ENCODE assay signal across 8 cellular contexts in the genomic region with DNA sequence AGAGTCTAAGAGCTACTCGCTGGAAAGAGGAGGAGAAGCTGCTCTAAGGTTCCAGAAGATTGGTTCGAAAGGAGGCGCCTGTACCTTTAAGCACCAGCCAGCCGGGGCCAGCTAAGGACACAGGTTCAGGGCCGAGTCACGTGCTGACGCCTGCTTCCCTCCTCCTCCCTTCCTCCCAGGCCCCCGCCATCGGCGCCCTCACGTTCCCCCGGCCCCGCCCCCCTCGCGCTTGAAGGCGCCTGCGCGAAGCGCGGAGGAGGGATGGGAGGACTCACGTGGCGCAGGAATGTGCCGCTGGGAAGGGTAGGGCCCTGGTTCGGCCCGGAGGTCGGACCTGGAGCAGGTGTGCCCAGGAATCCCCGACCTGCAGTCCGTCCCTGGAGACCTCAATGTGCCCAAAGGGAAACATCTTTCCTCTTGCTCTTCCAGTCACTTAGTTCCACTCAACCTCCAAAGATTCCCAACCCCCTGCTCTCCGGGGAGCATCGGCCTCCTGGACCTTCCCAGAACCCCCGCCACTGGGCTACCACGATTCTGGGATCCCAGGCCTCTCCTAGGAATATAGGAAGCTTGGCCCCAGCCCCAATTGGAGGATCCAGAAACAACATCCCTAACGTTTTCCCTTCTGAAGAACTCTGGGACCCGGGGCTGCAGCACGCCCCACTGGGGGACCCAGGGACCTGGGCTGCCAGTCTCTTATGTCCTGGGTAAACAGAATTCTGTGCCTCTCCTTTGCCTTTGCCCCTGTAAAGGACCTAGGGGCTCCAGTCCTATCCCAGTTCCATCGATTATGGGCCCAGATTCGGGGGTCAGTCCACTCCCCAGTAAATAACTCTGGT. TPM values are rescaled to one million over a fixed set of nuclear protein-coding genes. Genes with fewer than 3 reads are reported as not detected.
DNase-seq lines count a peak whose midpoint lies in the region; ATAC-seq, FAIRE-seq and TF ChIP-seq lines count a peak whose summit lies in the region.

No MANE protein-coding gene starts in this region.

- H3K4me3 Mint-ChIP-seq in activated T-cell treated with anti-CD3 and anti-CD28 coated beads, Interleukin-2, amount 50 U/mL, for 4 hours = peak overlapping the region; percentile 77

- in situ Hi-C loops in Panc1 (cut with HindIII; ENCODE audit: low pct_unique_long_range_greater_than_20kb, low sequenced_read_pairs) = no loop called here

- H3K9me3 ChIP-seq in Panc1 (ENCODE audit: control insufficient read depth, insufficient read depth, low read depth, low read length) = no peaks in the 10 kb centered on the region
- no peaks in the 10 kb centered on the region for H3K9me3 ChIP-seq in mucosa of stomach (ENCODE audit: control insufficient read depth, low read length)

- H3K9ac ChIP-seq in KMS-11 (peak overlapping the region; percentile 34; the same call in 1 of the 2 replicates), mucosa of stomach (ENCODE audit: low read length) (peak overlapping the region; percentile 49)

- intact Hi-C loops in Panc1 (cut with micrococcal nuclease; ENCODE audit: unreplicated experiment) = no loop called here

- DNase-seq in AG09309 (ENCODE audit: low read depth) (peak; percentile 80), GM19239 (ENCODE audit: insufficient read length, low spot score) (peak; percentile 80), Panc1 (ENCODE audit: low read depth, low spot score) (no peak), erythroblast (lab: John Stamatoyannopoulos, UW) (peak; percentile 97 to 98)
- DNase-seq in activated T-cell treated with anti-CD3 and anti-CD28 coated beads, Interleukin-2, amount 50 U/mL, for 4 hours = peak; percentile 90
- peak; percentile 82 to 85 for DNase-seq in stimulated activated CD8-positive, alpha-beta memory T cell treated with anti-CD3 and anti-CD28 coated beads, Interleukin-4, amount 100 ng/mL, for 4 hours (ENCODE audit: low read depth in 2 of 2, low spot score in 1 of 2)

- H3K79me2 ChIP-seq in KMS-11 (ENCODE audit: insufficient read depth, low read depth) = no peaks in the 10 kb centered on the region

- peak overlapping the region; percentile 92 for H3K4me2 ChIP-seq in KMS-11

- no peak for TF ChIP-seq CTCF in AG09309 (IDR thresholded peaks at IDR 0.05; ENCODE audit: control insufficient read depth, insufficient read depth, low read depth, low read length, missing control alignments)
- no peak for TF ChIP-seq CTCF in KMS-11 (conservative IDR thresholded peaks at IDR 0.05; ENCODE audit: low read depth, low read length)
- no peak for TF ChIP-seq CTCF in Panc1 (IDR thresholded peaks at IDR 0.05)

- POLR2A ChIA-PET in Panc1 (lab: Charles Lee) = no interaction called here

- peaks cover 46% of the 10 kb centered on the region for H3K4me1 ChIP-seq in KMS-11 (ENCODE audit: low read depth, poor library complexity, severe bottlenecking)
- H3K4me1 ChIP-seq in Panc1 (ENCODE audit: control insufficient read depth, insufficient read depth, low read length) = peaks cover 28% of the 10 kb centered on the region
- H3K4me1 ChIP-seq in mucosa of stomach (ENCODE audit: control insufficient read depth, insufficient read depth, low read length) = peaks cover 63% of the 10 kb centered on the region

- peaks cover 51% of the 10 kb centered on the region for H3K4me1 Mint-ChIP-seq in activated T-cell treated with anti-CD3 and anti-CD28 coated beads, Interleukin-2, amount 50 U/mL, for 4 hours (ENCODE audit: low read depth)

- no peaks in the 10 kb centered on the region for H3K9me3 Mint-ChIP-seq in activated T-cell treated with anti-CD3 and anti-CD28 coated beads, Interleukin-2, amount 50 U/mL, for 4 hours

- H3K36me3 Mint-ChIP-seq in activated T-cell treated with anti-CD3 and anti-CD28 coated beads, Interleukin-2, amount 50 U/mL, for 4 hours (ENCODE audit: insufficient read depth) = peaks cover 12% of the 10 kb centered on the region

- peak overlapping the region; percentile 62 for H3K27ac ChIP-seq in KMS-11
- peak overlapping the region; percentile 96 for H3K27ac ChIP-seq in Panc1 (ENCODE audit: low read length)

- CTCF ChIA-PET in Panc1 (lab: Charles Lee) = no interaction called here

- H3K27me3 ChIP-seq in KMS-11 (ENCODE audit: insufficient read depth, low read depth) (no peaks in the 10 kb centered on the region), Panc1 (ENCODE audit: control insufficient read depth, insufficient read depth, low read length) (no peaks in the 10 kb centered on the region), mucosa of stomach (ENCODE audit: control insufficient read depth, insufficient read depth, low read length) (no peaks in the 10 kb centered on the region)

- peak; percentile 53 for ATAC-seq in Panc1
- ATAC-seq in activated T-cell treated with anti-CD3 and anti-CD28 coated beads, Interleukin-2, amount 50 U/mL, for 4 hours = peak; percentile 36 to 39

- H3K4me3 ChIP-seq in AG09309 (ENCODE audit: control insufficient read depth, low read depth, low read length) = peak overlapping the region; percentile 27
- no peak overlapping the region for H3K4me3 ChIP-seq in KMS-11 (IDR thresholded peaks at IDR 0.05; ENCODE audit: insufficient read depth, low read depth, low read length)
- peak overlapping the region; percentile 22 to 52 for H3K4me3 ChIP-seq in Panc1 (ENCODE audit: low read depth in 2 of 2, low read length in 2 of 2)
- peak overlapping the region; percentile 12 for H3K4me3 ChIP-seq in mucosa of stomach (ENCODE audit: low read length)

- H3K36me3 ChIP-seq in KMS-11 (ENCODE audit: insufficient read depth) (no peaks in the 10 kb centered on the region), Panc1 (ENCODE audit: control insufficient read depth, insufficient read depth, low read length) (no peaks in the 10 kb centered on the region; the same call in 1 of the 2 replicates), mucosa of stomach (ENCODE audit: control insufficient read depth, insufficient read depth, low read length) (peaks cover 3% of the 10 kb centered on the region)

- H4K20me1 ChIP-seq in KMS-11 (ENCODE audit: insufficient read depth) = no peaks in the 10 kb centered on the region

- FAIRE-seq in GM19239 (lab: Jason Lieb, UNC) = peak; percentile 98

- TF ChIP-seq POLR2A in erythroblast (IDR thresholded peaks at IDR 0.05; ENCODE audit: low read length) = peak; percentile 50

- peak overlapping the region; percentile 55; the same call in 1 of the 2 replicates for H2AFZ ChIP-seq in KMS-11 (ENCODE audit: low read depth)

- no peaks in the 10 kb centered on the region for H3K27me3 Mint-ChIP-seq in activated T-cell treated with anti-CD3 and anti-CD28 coated beads, Interleukin-2, amount 50 U/mL, for 4 hours (ENCODE audit: low read depth)

- BruUV-seq in Panc1 (replicated peaks; lab: Mats Ljungman, UMichigan) = no TSS peak

RNA-seq across cellular contexts. Expression of a gene that starts 2.5 kb away (rescaled TPM):
- total RNA-seq in Panc1 (2021; ENCODE audit: unreplicated experiment) = 7.4 TPM
- polyA plus RNA-seq in Panc1 (2012; ENCODE audit: insufficient read length) = 10.4 TPM
- 10 to 100 TPM in 2 of 3 donors, 1 to 10 TPM in 1; 6.7 to 12.3 (median 11.2) TPM for total RNA-seq in activated T-cell treated with anti-CD3 and anti-CD28 coated beads, Interleukin-2, amount 50 U/mL, for 4 hours

RNA-seq across cellular contexts. Expression of a gene that starts 11.3 kb away (rescaled TPM):
- total RNA-seq in Panc1 (2021; ENCODE audit: unreplicated experiment) = 12.6 TPM
- polyA plus RNA-seq in Panc1 (2012; ENCODE audit: insufficient read length) = 18.7 TPM
- total RNA-seq in activated T-cell treated with anti-CD3 and anti-CD28 coated beads, Interleukin-2, amount 50 U/mL, for 4 hours = 10 to 100 TPM in 1 of 3 donors, 1 to 10 TPM in 2; 8.8 to 11.6 (median 9.1) TPM

RNA-seq across cellular contexts. Expression of a gene that starts 15.3 kb away (rescaled TPM):
- total RNA-seq in Panc1 (2021; ENCODE audit: unreplicated experiment) = 19.5 TPM
- polyA plus RNA-seq in Panc1 (2012; ENCODE audit: insufficient read length) = 20.0 TPM
- 10 to 100 TPM; 39.8 to 43.1 (median 40.6) TPM for total RNA-seq in activated T-cell treated with anti-CD3 and anti-CD28 coated beads, Interleukin-2, amount 50 U/mL, for 4 hours

RNA-seq across cellular contexts. Expression of a gene that starts 15.7 kb away (rescaled TPM):
- 670 TPM for total RNA-seq in Panc1 (2021; ENCODE audit: unreplicated experiment)
- polyA plus RNA-seq in Panc1 (2012; ENCODE audit: insufficient read length) = 1,127 TPM
- 1,000 to 10,000 TPM; 2,406 to 2,595 (median 2,478) TPM for total RNA-seq in activated T-cell treated with anti-CD3 and anti-CD28 coated beads, Interleukin-2, amount 50 U/mL, for 4 hours

RNA-seq across cellular contexts. Expression of a gene that starts 19.8 kb away (rescaled TPM):
- total RNA-seq in Panc1 (2021; ENCODE audit: unreplicated experiment) = 1.0 TPM
- not detected for polyA plus RNA-seq in Panc1 (2012; ENCODE audit: insufficient read length)
- total RNA-seq in activated T-cell treated with anti-CD3 and anti-CD28 coated beads, Interleukin-2, amount 50 U/mL, for 4 hours = 10 to 100 TPM; 11.3 to 15.7 (median 13.1) TPM
